9 cellular contexts compared by ENCODE assay signal in genomic region chr21:24045373-24045772, GRCh38.
"Had no signal": no experiment of that assay in that cellular context is flagged by ENCODE, and none has a peak within 500 bp of the region (broad histone marks: within the 10 kb centered on the region; RNA-seq: fewer than 3 reads in every experiment).

No MANE protein-coding gene starts in this region.

- H3K9me3 ChIP-seq: body of pancreas, lower lobe of right lung, sigmoid colon, thyroid gland had no signal

- H3K36me3 ChIP-seq: esophagus squamous epithelium, lower lobe of right lung, sigmoid colon, thyroid gland had no signal

- H3K27me3 ChIP-seq: body of pancreas, esophagus squamous epithelium, sigmoid colon, thyroid gland had no signal

- DNase-seq: activated B cell treated with CpG ODN at 0.5 μM for 24 hours; esophagus squamous epithelium; stimulated activated naive B cell treated with anti-CD40 and anti-IgM and Interleukin-4, amounts not matched to agents 10 μg/mL and 1 μg/mL and 100 μg/mL, for 72 hours had no signal

- H3K4me1 ChIP-seq: body of pancreas, lower lobe of right lung, thyroid gland had no signal

- ATAC-seq: natural killer cell treated with Interleukin-12 subunit alpha and Interleukin-12 subunit beta and Interleukin-15 and Interleukin-18, amount 100 ng/mL, for 72 hours had no signal

- H3K27ac ChIP-seq: body of pancreas, coronary artery, esophagus squamous epithelium, lower lobe of right lung, thyroid gland had no signal

- H3K4me3 ChIP-seq: body of pancreas, coronary artery, esophagus squamous epithelium, lower lobe of right lung, sigmoid colon, thyroid gland had no signal
